Comparison of ENCODE assay signal across 10 cellular contexts in the genomic region with DNA sequence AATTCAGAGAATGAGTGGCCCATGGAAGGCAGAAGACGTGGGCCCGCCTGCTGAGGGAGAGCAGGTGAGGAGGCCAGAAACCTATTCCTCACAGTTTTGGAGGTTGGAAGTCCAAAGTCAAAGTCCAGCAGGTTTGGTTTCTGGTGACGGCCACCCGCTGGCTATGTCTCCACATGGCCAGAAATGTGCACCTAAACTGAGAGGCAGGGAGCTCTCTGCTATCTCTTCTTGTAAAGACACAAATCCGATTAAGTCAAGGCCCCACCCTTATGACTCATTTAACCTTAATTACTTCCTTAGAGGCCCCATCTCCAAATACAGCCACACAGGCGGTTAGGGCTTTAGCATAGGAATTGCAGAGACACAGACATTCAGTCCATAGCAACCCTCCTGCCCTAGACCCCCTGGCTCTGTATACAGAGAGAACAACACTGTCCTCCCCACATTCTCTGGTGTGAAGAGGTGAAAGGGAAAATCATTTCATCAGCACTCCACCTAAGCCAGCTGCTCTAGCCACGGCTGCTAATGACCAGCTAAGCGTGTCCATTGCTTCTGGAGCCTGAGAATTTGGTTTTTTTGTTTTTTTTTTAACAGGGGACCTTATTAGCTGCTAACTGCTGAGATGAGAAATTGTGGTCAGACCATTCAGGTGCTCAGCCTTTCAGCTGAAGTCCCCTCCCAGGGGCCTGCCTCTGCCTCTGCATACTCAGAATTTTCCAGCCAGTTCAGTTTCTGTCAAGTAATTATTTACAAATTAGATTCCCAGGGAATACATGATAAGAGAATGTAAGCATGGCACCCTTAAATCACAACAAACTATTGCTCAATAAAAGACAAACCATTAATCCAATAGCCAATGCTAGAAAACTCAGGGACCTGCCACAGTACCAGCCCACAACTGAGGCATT.
DNase-seq lines count a peak whose midpoint lies in the region; ATAC-seq and TF ChIP-seq lines count a peak whose summit lies in the region.
"Had no signal": no experiment of that assay in that cellular context is flagged by ENCODE, and none has a peak within 500 bp of the region (broad histone marks: within the 10 kb centered on the region; RNA-seq: fewer than 3 reads in every experiment).

No MANE protein-coding gene starts in this region.

- H3K27ac ChIP-seq in heart left ventricle = peak overlapping the region in 1 of 12 donors; percentile 57
- H3K27ac ChIP-seq: cardiac muscle cell had no signal

- H3K36me3 ChIP-seq in heart left ventricle = no peaks in the 10 kb centered on the region
- H3K36me3 ChIP-seq: cardiac muscle cell, HAP-1 had no signal

- H3K4me1 ChIP-seq in heart left ventricle = peaks cover 0 to 68% (median 0%) of the 10 kb centered on the region in 12 donors
- H3K4me1 ChIP-seq: HAP-1 had no signal

- CTCF ChIA-PET in T-cell (lab: Charles Lee) = no interaction called here

- 88 to 92% (median 89%) methylated on average over 8 of the region's 8 CpGs for WGBS in heart left ventricle, 4 donors

- H3K4me3 ChIP-seq in heart left ventricle = no peak overlapping the region
- H3K4me3 ChIP-seq: cardiac muscle cell, HAP-1 had no signal

- H3K9me3 ChIP-seq in heart left ventricle = no peaks in the 10 kb centered on the region
- H3K9me3 ChIP-seq: HAP-1 had no signal

- POLR2A ChIA-PET in T-cell (lab: Charles Lee) = no interaction called here

- peak overlapping the region; percentile 79 to 89 for H3K27ac Mint-ChIP-seq in T-cell

- no peak for TF ChIP-seq POLR2A in heart left ventricle (IDR thresholded peaks at IDR 0.05)

- no peaks in the 10 kb centered on the region for H3K36me3 Mint-ChIP-seq in T-cell

- peak; percentile 75 for ATAC-seq in GM21367 (IDR thresholded peaks at IDR 0.05; ENCODE audit: unreplicated experiment)
- peak; percentile 72 for ATAC-seq in HG03520 (IDR thresholded peaks at IDR 0.05; ENCODE audit: unreplicated experiment)
- peak in 3 of 4 experiments; percentile 41 to 66 (median 43) for ATAC-seq in T-cell (replicated peaks in 1 of 4)
- ATAC-seq in heart left ventricle = no peak

- DNase-seq in EL = peak; percentile 4
- DNase-seq in T-cell = no peak
- peak; percentile 47 for DNase-seq in mucosa of gallbladder (ENCODE audit: low spot score)
- no peak for DNase-seq in stimulated activated CD4-positive, alpha-beta T cell treated with anti-CD3 and anti-CD28 coated beads, Interleukin-12 subunit alpha, Interleukin-12 subunit beta, amount 100 ng/mL, for 4 hours
- no peak for DNase-seq in NCI-H2081 (lab: John Stamatoyannopoulos, UW)
- DNase-seq in heart left ventricle = no peak

- peak overlapping the region in 1 of 3 donors; percentile 29 for H3K4me3 Mint-ChIP-seq in T-cell

- intact Hi-C loops in heart left ventricle (cut with DNase I) = no loop called here

- peaks cover 0 to 4% of the 10 kb centered on the region in 2 donors for H3K27me3 Mint-ChIP-seq in T-cell

- no peaks in the 10 kb centered on the region for H3K9me3 Mint-ChIP-seq in T-cell

- TF ChIP-seq CTCF in heart left ventricle (IDR thresholded peaks at IDR 0.05) = no peak

- H3K27me3 ChIP-seq in heart left ventricle = no peaks in the 10 kb centered on the region
- H3K27me3 ChIP-seq: cardiac muscle cell had no signal

- peaks cover 49 to 75% (median 50%) of the 10 kb centered on the region in 3 donors for H3K4me1 Mint-ChIP-seq in T-cell

Comparison
In these comparisons a context has a peak if more than half of its experiments do, and no peak if none do; other contexts are left out.
1. DNase-seq: peak in EL (single experiment) and mucosa of gallbladder (single experiment); none in T-cell (0 of 34), stimulated activated CD4-positive, alpha-beta T cell treated with anti-CD3 and anti-CD28 coated beads, Interleukin-12 subunit alpha, Interleukin-12 subunit beta, amount 100 ng/mL, for 4 hours (single experiment), NCI-H2081 (0 of 2) and heart left ventricle (0 of 5).
2. ATAC-seq: peak in GM21367 (single experiment), HG03520 (single experiment) and T-cell (3 of 4); none in heart left ventricle (0 of 4).